9 cellular contexts compared by ENCODE assay signal in the genomic region with DNA sequence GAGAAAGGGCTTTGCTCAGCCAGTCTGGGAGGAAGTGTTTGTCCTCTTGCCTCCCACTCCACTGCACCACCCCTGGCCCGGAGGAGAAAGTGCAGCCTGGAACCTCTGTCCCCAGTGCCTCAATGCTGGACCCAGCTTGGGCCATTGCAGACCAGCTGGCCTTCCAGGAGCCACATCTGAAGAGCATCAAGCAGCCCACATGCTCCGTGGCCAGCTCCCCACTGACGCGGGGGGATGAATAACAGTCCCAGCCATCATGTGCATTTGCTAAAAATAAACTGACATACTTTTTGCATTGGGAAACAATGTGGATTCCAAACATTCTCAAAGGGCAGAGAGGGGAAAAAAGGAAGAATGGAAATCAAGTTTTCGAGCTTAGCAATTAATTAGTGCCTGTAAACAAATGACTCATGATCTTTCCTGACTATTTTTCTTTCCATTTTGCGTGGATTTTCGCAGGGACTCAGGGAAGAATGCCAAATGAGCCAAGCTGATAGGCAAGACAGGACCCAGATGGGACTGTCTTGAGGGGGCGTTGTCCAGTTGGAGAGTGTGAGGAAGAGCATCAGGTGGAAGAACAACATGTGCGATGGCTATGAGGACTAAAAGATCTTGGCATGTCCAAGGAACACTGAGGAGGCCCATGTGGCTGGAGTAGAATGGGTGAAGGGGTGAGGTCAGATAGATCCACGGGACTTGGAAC. TPM values are rescaled to one million over a fixed set of nuclear protein-coding genes. Genes with fewer than 3 reads are reported as not detected.
DNase-seq lines count a peak whose midpoint lies in the region; ATAC-seq, FAIRE-seq and TF ChIP-seq lines count a peak whose summit lies in the region.
"Had no signal": no experiment of that assay in that cellular context is flagged by ENCODE, and none has a peak within 500 bp of the region (broad histone marks: within the 10 kb centered on the region; RNA-seq: fewer than 3 reads in every experiment).

No MANE protein-coding gene starts in this region.

- H3K4me3 ChIP-seq in AG09309 (ENCODE audit: control insufficient read depth, low read depth, low read length): no peak overlapping the region
- H3K4me3 ChIP-seq in small intestine (ENCODE audit: low read depth in 1 of 2, low read length in 2 of 2): no peak overlapping the region

- WGBS in small intestine, 3 donors: 51 to 72% (median 71%) methylated on average over 10 of the region's 10 CpGs

- no peaks in the 10 kb centered on the region for H3K36me3 ChIP-seq in small intestine (ENCODE audit: control insufficient read depth in 2 of 2, insufficient read depth in 2 of 2, low read length in 2 of 2)

- FAIRE-seq in small intestine (lab: Jason Lieb, UNC): no peak

- TF ChIP-seq CTCF in AG09309 (IDR thresholded peaks at IDR 0.05; ENCODE audit: control insufficient read depth, insufficient read depth, low read depth, low read length, missing control alignments) (peak; percentile 29), omental fat pad (IDR thresholded peaks at IDR 0.05) (no peak)

- peak overlapping the region in 1 of 2 donors; percentile 62 for H3K27ac ChIP-seq in small intestine (ENCODE audit: low read depth in 1 of 2, low read length in 1 of 2)

- H3K9me3 ChIP-seq in small intestine (ENCODE audit: control insufficient read depth, low read depth): no peaks in the 10 kb centered on the region

- H3K4me1 ChIP-seq in small intestine (ENCODE audit: control insufficient read depth in 2 of 2, insufficient read depth in 1 of 2, low read depth in 1 of 2, low read length in 1 of 2): no peaks in the 10 kb centered on the region

- in situ Hi-C loops in KBM-7 (cut with MboI; ENCODE audit: low pct_unique_long_range_greater_than_20kb, low sequenced_read_pairs): no loop called here

- DNase-seq in AG09309 (ENCODE audit: low read depth) (peak; percentile 89), OCI-M1 (lab: John Stamatoyannopoulos, UW) (peak; percentile 39), fibroblast of peridontal ligament (ENCODE audit: extremely low read depth) (peak; percentile 99), omental fat pad (ENCODE audit: low spot score) (no peak), small intestine (no peak), KBM-7 (no peak)
- DNase-seq: activated T-cell treated with anti-CD3 and anti-CD28 coated beads, Interleukin-2, amount 50 U/mL, for 1 hour had no signal

- peak; percentile 71 for ATAC-seq in omental fat pad (ENCODE audit: low FRiP score)
- ATAC-seq in GM19397 (IDR thresholded peaks at IDR 0.05; ENCODE audit: unreplicated experiment): no peak
- no peak for ATAC-seq in HG03280 (IDR thresholded peaks at IDR 0.05; ENCODE audit: unreplicated experiment)

- H3K27me3 ChIP-seq in small intestine (ENCODE audit: control insufficient read depth in 2 of 2, insufficient read depth in 2 of 2, low read length in 2 of 2): no peaks in the 10 kb centered on the region

RNA-seq across cellular contexts. Expression of gene CEBPB, which starts 34.1 kb away (rescaled TPM):
- 100 to 1,000 TPM; 158 to 345 (median 227) TPM for total RNA-seq in omental fat pad
- 10 to 100 TPM in 2 of 3 donors, 1 to 10 TPM in 1; 7.6 to 21.1 (median 19.7) TPM for polyA plus RNA-seq in small intestine

Comparison
In these comparisons a context has a peak if more than half of its experiments do, and no peak if none do; other contexts are left out.
1. DNase-seq: peak in AG09309 (single experiment), OCI-M1 (single experiment) and fibroblast of peridontal ligament (single experiment); none in omental fat pad (single experiment), small intestine (single experiment) and KBM-7 (single experiment).